Comparison of ENCODE assay signal across 11 cellular contexts in the genomic region with DNA sequence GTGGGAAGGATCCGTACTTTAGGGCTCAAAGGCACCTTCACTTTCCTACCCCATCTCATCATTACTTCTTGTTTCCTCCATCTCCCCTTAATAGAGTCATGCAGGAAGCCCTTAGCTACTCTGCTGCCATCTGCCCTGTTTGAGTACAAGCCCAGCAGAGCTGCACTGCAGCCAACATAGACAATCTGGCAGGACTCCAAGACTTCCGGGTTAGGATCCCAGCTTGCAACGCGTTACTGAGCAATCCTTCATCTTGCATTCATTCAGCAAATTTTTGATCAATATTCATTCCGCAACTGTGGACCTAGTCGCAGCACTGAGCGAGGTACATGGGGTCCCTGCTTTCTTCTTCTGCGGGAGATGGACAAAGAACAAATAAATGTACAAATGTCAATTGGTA.
A peak's percentile ranks its signal among the peaks of the same experiment; 100 is the strongest.
DNase-seq lines count a peak whose midpoint lies in the region; ATAC-seq and TF ChIP-seq lines count a peak whose summit lies in the region.
"Had no signal": no experiment of that assay in that cellular context is flagged by ENCODE, and none has a peak within 500 bp of the region (broad histone marks: within the 10 kb centered on the region; RNA-seq: fewer than 3 reads in every experiment).

No MANE protein-coding gene starts in this region.

- no peak overlapping the region for H3K9ac ChIP-seq in PC-3 (ENCODE audit: low read length)
- H3K9ac ChIP-seq: KMS-11 had no signal

- H3K36me3 ChIP-seq in left ventricle myocardium inferior, result no peaks in the 10 kb centered on the region
- H3K36me3 ChIP-seq in PC-3 (ENCODE audit: low read depth, low read length), result no peaks in the 10 kb centered on the region
- H3K36me3 ChIP-seq in hepatocyte (replicated peaks; ENCODE audit: insufficient read depth, low read depth), result no peaks in the 10 kb centered on the region
- H3K36me3 ChIP-seq in upper lobe of right lung, result no peaks in the 10 kb centered on the region

- H3K4me1 ChIP-seq in left ventricle myocardium inferior (peaks cover 27% of the 10 kb centered on the region), PC-3 (ENCODE audit: insufficient read depth, low read length) (peaks cover 21% of the 10 kb centered on the region), hepatocyte (ENCODE audit: insufficient read depth) (peaks cover 20% of the 10 kb centered on the region), upper lobe of right lung (peaks cover 5% of the 10 kb centered on the region)

- H2AFZ ChIP-seq in PC-3 (ENCODE audit: low read length) (no peak overlapping the region), hepatocyte (no peak overlapping the region)

- CTCF ChIA-PET in PC-3 (lab: Charles Lee), result no interaction called here

- POLR2A ChIA-PET in PC-3 (lab: Charles Lee; ENCODE audit: unreplicated experiment), result no interaction called here

- DNase-seq in Right ventricle myocardium inferior (ENCODE audit: missing footprints) (no peak), left ventricle myocardium inferior (no peak), PC-3 (peak; percentile 30), hepatocyte (ENCODE audit: low spot score) (peak; percentile 52), upper lobe of right lung (no peak)
- DNase-seq in stimulated activated CD4-positive, alpha-beta T cell treated with anti-CD3 and anti-CD28 coated beads, Interleukin-1b, Interleukin-23, amount 100 ng/mL, for 48 hours, result no peak
- no peak for DNase-seq in stimulated activated CD4-positive, alpha-beta T cell treated with anti-CD3 and anti-CD28 coated beads, Interleukin-2, amount 100 ng/mL, for 24 hours
- DNase-seq: AML-193 had no signal

- no TSS peak for BruUV-seq in PC-3 (replicated peaks; lab: Mats Ljungman, UMichigan)

- no peak overlapping the region for H3K27ac ChIP-seq in left ventricle myocardium inferior (replicated peaks)
- H3K27ac ChIP-seq in PC-3 (ENCODE audit: low read length), result no peak overlapping the region
- H3K27ac ChIP-seq in hepatocyte, result peak overlapping the region; percentile 56
- no peak overlapping the region for H3K27ac ChIP-seq in upper lobe of right lung
- H3K27ac ChIP-seq: KMS-11, VCaP had no signal

- H3K4me2 ChIP-seq in PC-3 (ENCODE audit: low read length) (no peak overlapping the region), hepatocyte (no peak overlapping the region)
- H3K4me2 ChIP-seq: KMS-11 had no signal

- H3K9me3 ChIP-seq in left ventricle myocardium inferior (replicated peaks) (no peaks in the 10 kb centered on the region), PC-3 (ENCODE audit: low read length) (no peaks in the 10 kb centered on the region), hepatocyte (ENCODE audit: low read depth) (no peaks in the 10 kb centered on the region), upper lobe of right lung (no peaks in the 10 kb centered on the region)

- ATAC-seq in Right ventricle myocardium inferior (peak; percentile 34), PC-3 (no peak), upper lobe of right lung (peak; percentile 20), GM19463 (IDR thresholded peaks at IDR 0.05; ENCODE audit: unreplicated experiment) (no peak)

- H3F3A ChIP-seq in PC-3 (ENCODE audit: low read length, unreplicated experiment), result no peaks in the 10 kb centered on the region

- no peaks in the 10 kb centered on the region for H4K20me1 ChIP-seq in PC-3 (ENCODE audit: low read length)
- H4K20me1 ChIP-seq in hepatocyte (ENCODE audit: insufficient read depth, poor library complexity, severe bottlenecking), result no peaks in the 10 kb centered on the region

- H3K9me2 ChIP-seq in PC-3 (replicated peaks; ENCODE audit: low read length) (no peaks in the 10 kb centered on the region), hepatocyte (replicated peaks; ENCODE audit: insufficient read depth) (no peaks in the 10 kb centered on the region)

- intact Hi-C loops in Right ventricle myocardium inferior (cut with DNase I) (no loop called here), left ventricle myocardium inferior (cut with micrococcal nuclease) (no loop called here), PC-3 (cut with micrococcal nuclease) (no loop called here), upper lobe of right lung (cut with DNase I) (no loop called here)

- WGBS in hepatocyte (ENCODE audit: low lambda C conversion rate, missing lambda C conversion rate), result 80% methylated on average over 8 of the region's 8 CpGs

- H3K27me3 ChIP-seq in left ventricle myocardium inferior (ENCODE audit: low read depth), result no peaks in the 10 kb centered on the region
- no peaks in the 10 kb centered on the region for H3K27me3 ChIP-seq in PC-3 (ENCODE audit: low read length)
- no peaks in the 10 kb centered on the region for H3K27me3 ChIP-seq in hepatocyte
- H3K27me3 ChIP-seq in upper lobe of right lung, result no peaks in the 10 kb centered on the region

- H3K4me3 ChIP-seq in left ventricle myocardium inferior (no peak overlapping the region), PC-3 (ENCODE audit: low read length) (no peak overlapping the region), hepatocyte (no peak overlapping the region), upper lobe of right lung (no peak overlapping the region)

- no peak for TF ChIP-seq CTCF in left ventricle myocardium inferior (IDR thresholded peaks at IDR 0.05; ENCODE audit: borderline replicate concordance)
- TF ChIP-seq CTCF in PC-3 (conservative IDR thresholded peaks at IDR 0.05; ENCODE audit: low read depth, low read length), result no peak
- TF ChIP-seq CTCF in hepatocyte (IDR thresholded peaks at IDR 0.05; ENCODE audit: poor library complexity), result no peak
- no peak for TF ChIP-seq CTCF in upper lobe of right lung (IDR thresholded peaks at IDR 0.05)

- H3K79me2 ChIP-seq in PC-3 (ENCODE audit: low read length) (no peaks in the 10 kb centered on the region), hepatocyte (no peaks in the 10 kb centered on the region)

Comparison
In these comparisons a context has a peak if more than half of its experiments do, and no peak if none do; other contexts are left out.
1. ATAC-seq: peak in Right ventricle myocardium inferior (single experiment) and upper lobe of right lung (single experiment); none in PC-3 (single experiment) and GM19463 (single experiment).
2. DNase-seq: peak in PC-3 (single experiment) and hepatocyte (single experiment); none in Right ventricle myocardium inferior (single experiment), left ventricle myocardium inferior (single experiment), upper lobe of right lung (single experiment), stimulated activated CD4-positive, alpha-beta T cell treated with anti-CD3 and anti-CD28 coated beads, Interleukin-1b, Interleukin-23, amount 100 ng/mL, for 48 hours (single experiment) and stimulated activated CD4-positive, alpha-beta T cell treated with anti-CD3 and anti-CD28 coated beads, Interleukin-2, amount 100 ng/mL, for 24 hours (0 of 2).